ENCODE assay signal across 1 cellular context in the genomic region with DNA sequence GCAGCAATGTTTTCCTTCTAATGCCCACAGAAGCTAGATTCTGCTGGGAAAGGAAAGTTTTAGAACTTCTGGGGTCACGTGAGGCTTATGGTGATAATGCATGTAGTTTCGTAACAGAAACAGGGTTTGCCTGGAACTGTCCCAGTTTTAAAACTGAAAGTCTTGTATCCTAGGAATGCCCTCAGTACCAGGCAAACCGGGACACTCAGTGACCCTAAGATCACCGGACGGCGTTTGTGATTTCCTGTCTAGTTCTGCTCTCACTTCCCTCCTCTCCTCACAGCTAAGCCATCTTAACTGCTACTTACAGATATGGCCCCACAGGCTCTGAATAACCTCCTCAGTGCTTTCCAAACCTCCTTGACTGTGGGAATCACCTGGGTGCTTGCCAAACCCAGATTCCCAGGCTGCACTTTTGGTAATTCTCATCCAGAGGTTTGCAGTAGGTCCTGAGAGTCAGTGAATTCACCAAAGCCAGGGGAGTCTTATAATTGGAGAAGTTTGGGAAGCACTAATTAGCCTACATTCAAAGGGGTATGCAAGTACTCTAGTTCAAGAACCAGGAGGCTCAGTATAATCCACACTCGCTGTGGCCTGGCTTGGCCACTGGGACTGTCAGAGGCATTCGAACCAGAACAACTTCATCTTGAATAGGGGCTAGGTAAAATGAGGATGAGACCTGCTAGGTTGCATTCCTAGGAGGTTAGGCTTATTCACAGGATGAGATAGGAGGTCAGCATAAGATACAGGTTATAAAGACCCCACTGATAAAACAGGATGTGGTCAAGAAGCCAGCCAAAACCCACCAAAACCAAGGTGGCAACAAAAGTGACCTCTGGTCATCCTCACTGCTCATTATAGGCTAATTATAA.
A peak's percentile ranks its signal among the peaks of the same experiment; 100 is the strongest.
TF ChIP-seq lines count a peak whose summit lies in the region.

No MANE protein-coding gene starts in this region.

TF ChIP-seq in liver, 16 proteins besides CTCF, POLR2A, EP300 and RAD21 (continued from another document):
- TF ChIP-seq, protein P1, sequence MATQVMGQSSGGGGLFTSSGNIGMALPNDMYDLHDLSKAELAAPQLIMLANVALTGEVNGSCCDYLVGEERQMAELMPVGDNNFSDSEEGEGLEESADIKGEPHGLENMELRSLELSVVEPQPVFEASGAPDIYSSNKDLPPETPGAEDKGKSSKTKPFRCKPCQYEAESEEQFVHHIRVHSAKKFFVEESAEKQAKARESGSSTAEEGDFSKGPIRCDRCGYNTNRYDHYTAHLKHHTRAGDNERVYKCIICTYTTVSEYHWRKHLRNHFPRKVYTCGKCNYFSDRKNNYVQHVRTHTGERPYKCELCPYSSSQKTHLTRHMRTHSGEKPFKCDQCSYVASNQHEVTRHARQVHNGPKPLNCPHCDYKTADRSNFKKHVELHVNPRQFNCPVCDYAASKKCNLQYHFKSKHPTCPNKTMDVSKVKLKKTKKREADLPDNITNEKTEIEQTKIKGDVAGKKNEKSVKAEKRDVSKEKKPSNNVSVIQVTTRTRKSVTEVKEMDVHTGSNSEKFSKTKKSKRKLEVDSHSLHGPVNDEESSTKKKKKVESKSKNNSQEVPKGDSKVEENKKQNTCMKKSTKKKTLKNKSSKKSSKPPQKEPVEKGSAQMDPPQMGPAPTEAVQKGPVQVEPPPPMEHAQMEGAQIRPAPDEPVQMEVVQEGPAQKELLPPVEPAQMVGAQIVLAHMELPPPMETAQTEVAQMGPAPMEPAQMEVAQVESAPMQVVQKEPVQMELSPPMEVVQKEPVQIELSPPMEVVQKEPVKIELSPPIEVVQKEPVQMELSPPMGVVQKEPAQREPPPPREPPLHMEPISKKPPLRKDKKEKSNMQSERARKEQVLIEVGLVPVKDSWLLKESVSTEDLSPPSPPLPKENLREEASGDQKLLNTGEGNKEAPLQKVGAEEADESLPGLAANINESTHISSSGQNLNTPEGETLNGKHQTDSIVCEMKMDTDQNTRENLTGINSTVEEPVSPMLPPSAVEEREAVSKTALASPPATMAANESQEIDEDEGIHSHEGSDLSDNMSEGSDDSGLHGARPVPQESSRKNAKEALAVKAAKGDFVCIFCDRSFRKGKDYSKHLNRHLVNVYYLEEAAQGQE (IDR thresholded peaks at IDR 0.05), result no peak
- TF ChIP-seq FOXA1 (IDR thresholded peaks at IDR 0.05) (no peak), HNF4G (IDR thresholded peaks at IDR 0.05) (no peak), SP1 (IDR thresholded peaks at IDR 0.05) (peak; percentile 44), FOXA2 (IDR thresholded peaks at IDR 0.05) (no peak), HNF4A (conservative IDR thresholded peaks at IDR 0.05) (peak in 1 of 2 donors; percentile 22)
- TF ChIP-seq, protein P2, sequence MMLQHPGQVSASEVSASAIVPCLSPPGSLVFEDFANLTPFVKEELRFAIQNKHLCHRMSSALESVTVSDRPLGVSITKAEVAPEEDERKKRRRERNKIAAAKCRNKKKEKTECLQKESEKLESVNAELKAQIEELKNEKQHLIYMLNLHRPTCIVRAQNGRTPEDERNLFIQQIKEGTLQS (IDR thresholded peaks at IDR 0.05), result no peak
TF ChIP-seq in liver: peak in this region for 7.
